8 cellular contexts compared by ENCODE assay signal in the genomic region with DNA sequence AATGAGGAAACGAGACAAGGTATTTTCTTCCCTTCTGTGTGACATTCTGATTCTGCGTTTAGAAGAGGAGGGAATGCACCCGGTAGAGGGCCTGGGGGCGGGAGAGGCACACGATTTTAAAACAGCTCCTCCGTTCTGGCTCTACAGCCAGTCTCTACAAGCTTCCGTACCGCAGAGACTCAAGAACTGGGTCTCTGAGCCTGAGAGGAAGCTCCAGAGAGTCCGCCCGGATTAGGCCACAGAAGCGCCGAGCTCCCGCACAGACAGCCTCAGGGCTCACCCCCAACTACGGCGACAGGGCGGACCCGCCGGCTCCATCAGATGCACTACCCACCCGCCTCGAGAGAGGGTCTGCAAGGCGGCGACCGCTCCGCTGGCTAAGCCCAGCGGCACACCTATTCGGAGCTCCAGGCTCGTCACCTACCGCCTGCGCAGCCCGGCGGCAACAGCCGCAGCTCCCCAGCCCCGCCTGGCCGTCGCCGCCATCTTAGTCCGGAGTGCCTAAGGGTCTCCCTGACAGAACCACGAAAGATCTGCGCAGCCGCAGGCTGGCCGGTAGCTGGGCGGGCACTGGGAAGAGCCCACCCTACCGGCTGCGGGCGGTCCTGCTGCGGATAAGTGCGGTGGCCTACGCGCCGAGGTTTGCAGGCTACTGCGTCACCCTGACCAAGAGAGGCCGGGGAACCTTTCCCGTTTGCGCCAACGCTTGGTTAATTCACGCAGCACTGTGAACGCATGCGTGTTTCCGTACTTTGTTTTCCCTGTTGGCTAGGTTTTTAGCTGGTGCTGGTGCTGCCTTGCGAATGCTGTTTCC. TPM values are rescaled to one million over a fixed set of nuclear protein-coding genes. Genes with fewer than 3 reads are reported as not detected.
DNase-seq lines count a peak whose midpoint lies in the region; ATAC-seq and TF ChIP-seq lines count a peak whose summit lies in the region.

A gene (minus strand): TSS at position 499 of the 814 bp plus-strand sequence. CDS start 13 bp downstream, at position 486.

- peak within 1 kb of the TSS; percentile 79 for H3K4me2 ChIP-seq in parathyroid adenoma (ENCODE audit: low read length)

- H3K4me1 ChIP-seq in parathyroid adenoma, result peaks cover 18% of the 10 kb centered on the region
- peaks cover 0 to 31% (median 10%) of the 10 kb centered on the region in 4 donors for H3K4me1 ChIP-seq in tibial nerve

- TF ChIP-seq EP300 in tibial nerve (IDR thresholded peaks at IDR 0.05), result peak in 1 of 2 donors; percentile 96

- peaks cover 25% of the 10 kb centered on the region for H3K79me2 ChIP-seq in parathyroid adenoma

- intact Hi-C loops in Right ventricle myocardium inferior (cut with DNase I), result loop anchor here (5.0 kb wide), 1 partner anchor 50 kb away; a partner anchor contains a TSS

- peak; percentile 97 for ATAC-seq in HG02759 (IDR thresholded peaks at IDR 0.05; ENCODE audit: unreplicated experiment)
- ATAC-seq in Right ventricle myocardium inferior, result peak; percentile 99

- WGBS in tibial nerve, 2 donors, result 0% methylated on average over 46 to 52 of the region's 60 CpGs

- H3K27ac ChIP-seq in parathyroid adenoma (peak within 1 kb of the TSS; percentile 93), tibial nerve (peak within 1 kb of the TSS; percentile 96 to 99 (median 98))

- no peaks in the 10 kb centered on the region for H3K27me3 ChIP-seq in parathyroid adenoma (ENCODE audit: control insufficient read depth, insufficient read depth, low read length)
- no peaks in the 10 kb centered on the region for H3K27me3 ChIP-seq in tibial nerve

- TF ChIP-seq POLR2A in tibial nerve (IDR thresholded peaks at IDR 0.05), result peak; percentile 34 to 92

- H3K36me3 ChIP-seq in parathyroid adenoma (ENCODE audit: control insufficient read depth, insufficient read depth, low read length) (no peaks in the 10 kb centered on the region), tibial nerve (no peaks in the 10 kb centered on the region)

- H3K4me3 ChIP-seq in parathyroid adenoma (ENCODE audit: low read depth, low read length) (peak within 1 kb of the TSS; percentile 85), tibial nerve (peak within 1 kb of the TSS; percentile 72 to 97 (median 88))

- TF ChIP-seq CTCF in GM12873 (IDR thresholded peaks at IDR 0.05; ENCODE audit: insufficient read depth, low read depth, low read length, missing control alignments), result peak; percentile 73
- peak; percentile 81 for TF ChIP-seq CTCF in parathyroid adenoma (IDR thresholded peaks at IDR 0.05)
- peak; percentile 54 to 92 (median 89) for TF ChIP-seq CTCF in tibial nerve (IDR thresholded peaks at IDR 0.05)

- DNase-seq in NCI-H1417 (lab: John Stamatoyannopoulos, UW), result peak; percentile 92 to 98 (median 97)
- peak; percentile 71 to 91 for DNase-seq in SW 1271 (lab: John Stamatoyannopoulos, UW)
- peak; percentile 79 for DNase-seq in activated naive CD8-positive, alpha-beta T cell treated with anti-CD3 and anti-CD28 coated beads, Interleukin-2, amount 50 U/mL, for 16 hours (ENCODE audit: low read depth, low spot score)
- DNase-seq in Right ventricle myocardium inferior (ENCODE audit: missing footprints), result peak; percentile 96
- peak; percentile 82 to 83 for DNase-seq in tibial nerve (ENCODE audit: low spot score in 2 of 2)

- H3K9ac ChIP-seq in parathyroid adenoma, result peak within 1 kb of the TSS; percentile 25

- H3K9me3 ChIP-seq in parathyroid adenoma (ENCODE audit: control insufficient read depth, low read length), result no peaks in the 10 kb centered on the region
- no peaks in the 10 kb centered on the region for H3K9me3 ChIP-seq in tibial nerve

- peak within 1 kb of the TSS; percentile 84 for H2AFZ ChIP-seq in parathyroid adenoma

RNA-seq across cellular contexts. Expression of the gene that starts here (rescaled TPM):
- 122 TPM for total RNA-seq in Right ventricle myocardium inferior
- 10 to 100 TPM; 32.0 to 48.1 (median 40.9) TPM for total RNA-seq in tibial nerve

Comparison
In these comparisons a context has a peak if more than half of its experiments do, and no peak if none do; other contexts are left out.
1. Peak in every context shown above with its lines: DNase-seq, ATAC-seq, H3K4me3 ChIP-seq and H3K27ac ChIP-seq.